Comparison of ENCODE assay signal across 1 cellular context in the genomic region with DNA sequence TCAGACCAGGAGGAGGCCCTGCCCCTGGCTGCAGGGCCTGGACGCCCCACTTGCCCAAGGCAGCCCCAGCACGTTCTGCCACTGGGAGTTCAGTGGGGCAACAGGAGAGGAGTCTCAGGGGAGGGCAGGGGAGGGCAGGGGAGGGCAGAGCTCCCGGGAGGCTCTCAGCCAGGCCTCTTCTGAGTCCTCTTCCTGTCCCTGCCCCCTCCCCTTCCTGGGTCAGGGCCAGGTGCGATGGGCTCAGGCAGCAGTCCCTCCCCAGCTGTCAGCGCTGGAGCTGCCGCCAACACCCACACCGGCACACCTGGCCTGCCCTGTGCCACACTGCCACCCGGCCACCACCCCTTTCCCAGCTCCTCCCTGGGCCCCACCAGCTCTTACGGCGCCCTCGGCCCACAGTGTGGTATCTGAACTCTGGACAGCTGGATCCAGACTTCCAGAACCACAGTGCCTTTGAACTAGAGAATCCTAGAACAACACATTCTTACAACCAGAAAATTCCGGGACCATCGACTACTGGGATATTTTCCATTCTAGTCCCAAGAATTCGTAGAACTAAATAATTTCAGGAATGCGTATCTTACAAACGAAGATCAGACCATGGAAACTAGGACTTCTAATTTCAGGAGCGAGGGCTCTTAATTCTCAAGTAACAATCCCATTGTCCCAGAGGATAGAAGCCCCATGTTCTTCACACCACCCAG.
A peak's percentile ranks its signal among the peaks of the same experiment; 100 is the strongest.
TF ChIP-seq lines count a peak whose summit lies in the region.

No MANE protein-coding gene starts in this region.

TF ChIP-seq in HEK293, 187 proteins besides CTCF, POLR2A, EP300 and RAD21 (continued from another document):
- TF ChIP-seq, protein P1, sequence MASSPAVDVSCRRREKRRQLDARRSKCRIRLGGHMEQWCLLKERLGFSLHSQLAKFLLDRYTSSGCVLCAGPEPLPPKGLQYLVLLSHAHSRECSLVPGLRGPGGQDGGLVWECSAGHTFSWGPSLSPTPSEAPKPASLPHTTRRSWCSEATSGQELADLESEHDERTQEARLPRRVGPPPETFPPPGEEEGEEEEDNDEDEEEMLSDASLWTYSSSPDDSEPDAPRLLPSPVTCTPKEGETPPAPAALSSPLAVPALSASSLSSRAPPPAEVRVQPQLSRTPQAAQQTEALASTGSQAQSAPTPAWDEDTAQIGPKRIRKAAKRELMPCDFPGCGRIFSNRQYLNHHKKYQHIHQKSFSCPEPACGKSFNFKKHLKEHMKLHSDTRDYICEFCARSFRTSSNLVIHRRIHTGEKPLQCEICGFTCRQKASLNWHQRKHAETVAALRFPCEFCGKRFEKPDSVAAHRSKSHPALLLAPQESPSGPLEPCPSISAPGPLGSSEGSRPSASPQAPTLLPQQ (tag by site-specific recombination; IDR thresholded peaks at IDR 0.05), result peak; percentile 79
- TF ChIP-seq SP2 (tag by site-specific recombination; IDR thresholded peaks at IDR 0.05) (peak; percentile 30), ZNF510 (tag by site-specific recombination; IDR thresholded peaks at IDR 0.05; ENCODE audit: insufficient replicate concordance) (no peak), ZNF335 (tag by site-specific recombination; conservative IDR thresholded peaks at IDR 0.05) (no peak), REPIN1 (tag by site-specific recombination; IDR thresholded peaks at IDR 0.05; ENCODE audit: low read depth) (no peak), ZNF600 (tag by site-specific recombination; IDR thresholded peaks at IDR 0.05) (peak; percentile 30; the same call in 1 of the 2 replicates)
- TF ChIP-seq, protein P2, sequence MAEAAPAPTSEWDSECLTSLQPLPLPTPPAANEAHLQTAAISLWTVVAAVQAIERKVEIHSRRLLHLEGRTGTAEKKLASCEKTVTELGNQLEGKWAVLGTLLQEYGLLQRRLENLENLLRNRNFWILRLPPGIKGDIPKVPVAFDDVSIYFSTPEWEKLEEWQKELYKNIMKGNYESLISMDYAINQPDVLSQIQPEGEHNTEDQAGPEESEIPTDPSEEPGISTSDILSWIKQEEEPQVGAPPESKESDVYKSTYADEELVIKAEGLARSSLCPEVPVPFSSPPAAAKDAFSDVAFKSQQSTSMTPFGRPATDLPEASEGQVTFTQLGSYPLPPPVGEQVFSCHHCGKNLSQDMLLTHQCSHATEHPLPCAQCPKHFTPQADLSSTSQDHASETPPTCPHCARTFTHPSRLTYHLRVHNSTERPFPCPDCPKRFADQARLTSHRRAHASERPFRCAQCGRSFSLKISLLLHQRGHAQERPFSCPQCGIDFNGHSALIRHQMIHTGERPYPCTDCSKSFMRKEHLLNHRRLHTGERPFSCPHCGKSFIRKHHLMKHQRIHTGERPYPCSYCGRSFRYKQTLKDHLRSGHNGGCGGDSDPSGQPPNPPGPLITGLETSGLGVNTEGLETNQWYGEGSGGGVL (tag by site-specific recombination; IDR thresholded peaks at IDR 0.05), result peak; percentile 65; the same call in 1 of the 2 replicates
- TF ChIP-seq, protein P3, sequence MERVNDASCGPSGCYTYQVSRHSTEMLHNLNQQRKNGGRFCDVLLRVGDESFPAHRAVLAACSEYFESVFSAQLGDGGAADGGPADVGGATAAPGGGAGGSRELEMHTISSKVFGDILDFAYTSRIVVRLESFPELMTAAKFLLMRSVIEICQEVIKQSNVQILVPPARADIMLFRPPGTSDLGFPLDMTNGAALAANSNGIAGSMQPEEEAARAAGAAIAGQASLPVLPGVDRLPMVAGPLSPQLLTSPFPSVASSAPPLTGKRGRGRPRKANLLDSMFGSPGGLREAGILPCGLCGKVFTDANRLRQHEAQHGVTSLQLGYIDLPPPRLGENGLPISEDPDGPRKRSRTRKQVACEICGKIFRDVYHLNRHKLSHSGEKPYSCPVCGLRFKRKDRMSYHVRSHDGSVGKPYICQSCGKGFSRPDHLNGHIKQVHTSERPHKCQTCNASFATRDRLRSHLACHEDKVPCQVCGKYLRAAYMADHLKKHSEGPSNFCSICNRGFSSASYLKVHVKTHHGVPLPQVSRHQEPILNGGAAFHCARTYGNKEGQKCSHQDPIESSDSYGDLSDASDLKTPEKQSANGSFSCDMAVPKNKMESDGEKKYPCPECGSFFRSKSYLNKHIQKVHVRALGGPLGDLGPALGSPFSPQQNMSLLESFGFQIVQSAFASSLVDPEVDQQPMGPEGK (tag by site-specific recombination; IDR thresholded peaks at IDR 0.05), result no peak
- TF ChIP-seq, protein P4, sequence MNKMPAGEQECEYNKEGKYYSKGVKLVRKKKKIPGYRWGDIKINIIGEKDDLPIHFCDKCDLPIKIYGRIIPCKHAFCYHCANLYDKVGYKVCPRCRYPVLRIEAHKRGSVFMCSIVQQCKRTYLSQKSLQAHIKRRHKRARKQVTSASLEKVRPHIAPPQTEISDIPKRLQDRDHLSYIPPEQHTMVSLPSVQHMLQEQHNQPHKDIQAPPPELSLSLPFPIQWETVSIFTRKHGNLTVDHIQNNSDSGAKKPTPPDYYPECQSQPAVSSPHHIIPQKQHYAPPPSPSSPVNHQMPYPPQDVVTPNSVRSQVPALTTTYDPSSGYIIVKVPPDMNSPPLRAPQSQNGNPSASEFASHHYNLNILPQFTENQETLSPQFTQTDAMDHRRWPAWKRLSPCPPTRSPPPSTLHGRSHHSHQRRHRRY (tag by site-specific recombination; IDR thresholded peaks at IDR 0.05), result no peak
- TF ChIP-seq, protein P5, sequence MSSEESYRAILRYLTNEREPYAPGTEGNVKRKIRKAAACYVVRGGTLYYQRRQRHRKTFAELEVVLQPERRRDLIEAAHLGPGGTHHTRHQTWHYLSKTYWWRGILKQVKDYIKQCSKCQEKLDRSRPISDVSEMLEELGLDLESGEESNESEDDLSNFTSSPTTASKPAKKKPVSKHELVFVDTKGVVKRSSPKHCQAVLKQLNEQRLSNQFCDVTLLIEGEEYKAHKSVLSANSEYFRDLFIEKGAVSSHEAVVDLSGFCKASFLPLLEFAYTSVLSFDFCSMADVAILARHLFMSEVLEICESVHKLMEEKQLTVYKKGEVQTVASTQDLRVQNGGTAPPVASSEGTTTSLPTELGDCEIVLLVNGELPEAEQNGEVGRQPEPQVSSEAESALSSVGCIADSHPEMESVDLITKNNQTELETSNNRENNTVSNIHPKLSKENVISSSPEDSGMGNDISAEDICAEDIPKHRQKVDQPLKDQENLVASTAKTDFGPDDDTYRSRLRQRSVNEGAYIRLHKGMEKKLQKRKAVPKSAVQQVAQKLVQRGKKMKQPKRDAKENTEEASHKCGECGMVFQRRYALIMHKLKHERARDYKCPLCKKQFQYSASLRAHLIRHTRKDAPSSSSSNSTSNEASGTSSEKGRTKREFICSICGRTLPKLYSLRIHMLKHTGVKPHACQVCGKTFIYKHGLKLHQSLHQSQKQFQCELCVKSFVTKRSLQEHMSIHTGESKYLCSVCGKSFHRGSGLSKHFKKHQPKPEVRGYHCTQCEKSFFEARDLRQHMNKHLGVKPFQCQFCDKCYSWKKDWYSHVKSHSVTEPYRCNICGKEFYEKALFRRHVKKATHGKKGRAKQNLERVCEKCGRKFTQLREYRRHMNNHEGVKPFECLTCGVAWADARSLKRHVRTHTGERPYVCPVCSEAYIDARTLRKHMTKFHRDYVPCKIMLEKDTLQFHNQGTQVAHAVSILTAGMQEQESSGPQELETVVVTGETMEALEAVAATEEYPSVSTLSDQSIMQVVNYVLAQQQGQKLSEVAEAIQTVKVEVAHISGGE (tag by site-specific recombination; conservative IDR thresholded peaks at IDR 0.05; ENCODE audit: low read depth), result no peak
